In the genomic region with DNA sequence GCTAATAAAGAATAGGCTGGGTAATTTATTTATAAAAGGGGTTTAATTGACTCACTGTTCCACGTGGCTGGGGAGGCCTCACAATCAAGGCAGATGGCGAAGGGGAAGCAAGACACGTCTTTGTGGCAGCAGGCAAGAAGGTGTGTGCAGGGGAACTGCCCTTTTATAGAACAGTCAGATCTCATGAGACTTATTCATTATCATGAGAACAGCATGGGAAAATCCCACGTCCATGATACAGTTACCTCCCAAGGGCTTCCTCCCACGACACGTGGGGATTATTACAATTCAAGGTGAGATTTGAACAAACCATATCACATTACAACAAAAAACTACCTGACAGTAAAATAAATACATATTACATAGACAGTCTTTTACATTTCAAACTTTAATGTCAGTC, we compare ENCODE assay signal across 14 cellular contexts.
DNase-seq lines count a peak whose midpoint lies in the region; ATAC-seq and TF ChIP-seq lines count a peak whose summit lies in the region.
"Had no signal": no experiment of that assay in that cellular context is flagged by ENCODE, and none has a peak within 500 bp of the region (broad histone marks: within the 10 kb centered on the region; RNA-seq: fewer than 3 reads in every experiment).

No MANE protein-coding gene starts in this region.

- ATAC-seq in HG02571 (IDR thresholded peaks at IDR 0.05; ENCODE audit: unreplicated experiment): peak; percentile 55
- ATAC-seq in gastroesophageal sphincter: no peak
- ATAC-seq in GM19467 (IDR thresholded peaks at IDR 0.05; ENCODE audit: unreplicated experiment): no peak
- ATAC-seq: esophagus mucosa; HCT116; natural killer cell treated with Interleukin-12 subunit alpha and Interleukin-12 subunit beta and Interleukin-15 and Interleukin-18, amount 100 ng/mL, for 72 hours had no signal

- H2AFZ ChIP-seq in mammary epithelial cell (ENCODE audit: low read depth, low read length): no peak overlapping the region

- in situ Hi-C loops in mammary epithelial cell (cut with MboI; ENCODE audit: low sequenced_read_pairs in 2 of 2): no loop called here

- H3K4me1 ChIP-seq in mammary epithelial cell (ENCODE audit: insufficient read depth, low read length): peaks cover 8% of the 10 kb centered on the region
- H3K4me1 ChIP-seq in breast epithelium: no peaks in the 10 kb centered on the region
- peaks cover 0 to 6% (median 0%) of the 10 kb centered on the region in 3 donors for H3K4me1 ChIP-seq in gastroesophageal sphincter

- TF ChIP-seq POLR2A in breast epithelium (IDR thresholded peaks at IDR 0.05) (no peak), gastroesophageal sphincter (IDR thresholded peaks at IDR 0.05) (no peak)

- DNase-seq in mammary epithelial cell: peak; percentile 20
- no peak for DNase-seq in breast epithelium (ENCODE audit: low spot score in 2 of 2)
- peak; percentile 91 for DNase-seq in NCI-H2029 treated with DMSO at 0.1 percent for 48 hours (lab: John Stamatoyannopoulos, UW)
- DNase-seq in activated naive CD4-positive, alpha-beta T cell (lab: John Stamatoyannopoulos, UW): no peak
- no peak for DNase-seq in RWPE1 (ENCODE audit: low spot score)
- DNase-seq: aorta, kidney, NCI-H510A had no signal

- TF ChIP-seq CTCF in mammary epithelial cell (conservative IDR thresholded peaks at IDR 0.05 in 1 of 2, IDR thresholded peaks at IDR 0.05 in 1 of 2; ENCODE audit: extremely low read depth in 1 of 2, insufficient read depth in 1 of 2, low read depth in 1 of 2, low read length in 2 of 2) (no peak), breast epithelium (IDR thresholded peaks at IDR 0.05) (no peak), RWPE1 (conservative IDR thresholded peaks at IDR 0.05; ENCODE audit: low read depth) (no peak), gastroesophageal sphincter (IDR thresholded peaks at IDR 0.05) (no peak)

- no peak overlapping the region for H3K4me2 ChIP-seq in mammary epithelial cell (ENCODE audit: insufficient read depth, low read depth, low read length)

- dilution Hi-C loops in mammary epithelial cell (cut with HindIII; ENCODE audit: low sequenced_read_pairs): no loop called here

- H3K27me3 ChIP-seq in mammary epithelial cell (ENCODE audit: insufficient read depth, low read length) (no peaks in the 10 kb centered on the region), breast epithelium (no peaks in the 10 kb centered on the region), gastroesophageal sphincter (no peaks in the 10 kb centered on the region)

- H3K36me3 ChIP-seq in mammary epithelial cell (ENCODE audit: insufficient read depth, low read length) (no peaks in the 10 kb centered on the region), breast epithelium (no peaks in the 10 kb centered on the region), gastroesophageal sphincter (no peaks in the 10 kb centered on the region)

- no TSS peak for BruUV-seq in mammary epithelial cell (replicated peaks; lab: Mats Ljungman, UMichigan)

- POLR2A ChIA-PET in RWPE1 (lab: Yijun Ruan, JAX; ENCODE audit: low non-redundant PET): no interaction called here

- CTCF ChIA-PET in mammary epithelial cell (lab: Charles Lee; ENCODE audit: low non-redundant PET): no interaction called here
- CTCF ChIA-PET in RWPE1 (lab: Yijun Ruan, JAX): no interaction called here

- H3K9ac ChIP-seq in mammary epithelial cell (ENCODE audit: insufficient read depth, low read length): no peak overlapping the region

- H3K4me3 ChIP-seq in mammary epithelial cell (replicated peaks in 1 of 3; ENCODE audit: insufficient read depth in 1 of 3, low read depth in 2 of 3, low read length in 3 of 3) (no peak overlapping the region), breast epithelium (no peak overlapping the region), gastroesophageal sphincter (no peak overlapping the region)

- intact Hi-C loops in mammary epithelial cell (cut with micrococcal nuclease): no loop called here
- intact Hi-C loops in breast epithelium (cut with DNase I; ENCODE audit: low total_unique reads): no loop called here

- WGBS in mammary epithelial cell (ENCODE audit: low coverage, missing lambda C conversion rate): 81% methylated on average over 6 of the region's 6 CpGs
- 74 to 89% methylated on average over 3 to 6 of the region's 6 CpGs for WGBS in gastroesophageal sphincter (ENCODE audit: low coverage in 1 of 2), 2 donors

- no peaks in the 10 kb centered on the region for H3K79me2 ChIP-seq in mammary epithelial cell (ENCODE audit: insufficient read depth, low read length)

- no peak overlapping the region for H3K27ac ChIP-seq in mammary epithelial cell (ENCODE audit: insufficient read depth, low read depth, low read length)
- no peak overlapping the region for H3K27ac ChIP-seq in breast epithelium
- H3K27ac ChIP-seq in RWPE1: no peak overlapping the region
- no peak overlapping the region for H3K27ac ChIP-seq in gastroesophageal sphincter

- H4K20me1 ChIP-seq in mammary epithelial cell (ENCODE audit: insufficient read depth, low read length): no peaks in the 10 kb centered on the region

- H3K9me3 ChIP-seq in mammary epithelial cell (replicated peaks; ENCODE audit: insufficient read depth, low read length) (no peaks in the 10 kb centered on the region), breast epithelium (no peaks in the 10 kb centered on the region), gastroesophageal sphincter (no peaks in the 10 kb centered on the region)

- no peak for TF ChIP-seq EP300 in gastroesophageal sphincter (IDR thresholded peaks at IDR 0.05)

Comparison
In these comparisons a context has a peak if more than half of its experiments do, and no peak if none do; other contexts are left out.
1. DNase-seq: peak in mammary epithelial cell (single experiment) and NCI-H2029 treated with DMSO at 0.1 percent for 48 hours (single experiment); none in breast epithelium (0 of 2), activated naive CD4-positive, alpha-beta T cell (0 of 4) and RWPE1 (single experiment).